In the genomic region with DNA sequence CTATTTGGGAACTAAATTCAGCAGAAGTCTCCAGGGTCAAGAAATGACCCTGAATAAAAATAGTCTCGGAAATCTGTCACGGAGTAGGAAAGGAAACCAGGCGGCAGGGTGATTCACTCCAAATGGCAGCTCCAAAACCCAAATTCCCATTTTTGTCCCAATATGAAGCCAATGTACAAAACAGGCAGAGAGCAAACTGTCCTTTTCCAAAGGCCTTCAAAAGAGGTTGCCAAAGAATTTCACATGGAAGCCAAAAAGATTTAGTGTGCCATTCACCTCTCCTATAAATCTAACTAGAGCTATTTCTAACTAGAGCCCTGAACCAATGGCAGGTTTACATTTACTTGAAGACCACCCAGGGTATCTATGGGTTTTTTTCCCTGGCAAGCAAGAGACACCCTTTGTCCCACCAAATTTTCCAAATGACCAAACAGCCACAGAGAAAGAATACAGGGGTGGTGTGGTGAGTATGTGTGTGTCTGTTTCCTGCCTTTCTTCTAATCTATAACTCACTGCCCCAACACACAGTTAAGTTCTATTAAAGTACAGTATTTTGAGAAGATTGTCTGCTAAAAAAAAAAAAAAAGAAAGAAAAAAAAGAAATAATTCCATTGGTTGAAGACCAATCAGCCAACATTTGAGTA, we compare ENCODE assay signal across 15 cellular contexts. TPM values are rescaled to one million over a fixed set of nuclear protein-coding genes. Genes with fewer than 3 reads are reported as not detected.
DNase-seq lines count a peak whose midpoint lies in the region; ATAC-seq and TF ChIP-seq lines count a peak whose summit lies in the region.
"Had no signal": no experiment of that assay in that cellular context is flagged by ENCODE, and none has a peak within 500 bp of the region (broad histone marks: within the 10 kb centered on the region; RNA-seq: fewer than 3 reads in every experiment).

No MANE protein-coding gene starts in this region.

- no peaks in the 10 kb centered on the region for H3K9me3 Mint-ChIP-seq in endodermal cell
- H3K9me3 Mint-ChIP-seq: activated CD4-positive, alpha-beta T cell treated with anti-CD3 and anti-CD28 coated beads, Interleukin-2, amount 10 ng/mL, durations not matched to agents 24 days and 14 days; naive thymus-derived CD8-positive, alpha-beta T cell had no signal

- H3K4me1 Mint-ChIP-seq in endodermal cell, result peaks cover 18% of the 10 kb centered on the region
- H3K4me1 Mint-ChIP-seq: activated CD4-positive, alpha-beta T cell treated with anti-CD3 and anti-CD28 coated beads, Interleukin-2, amount 10 ng/mL, durations not matched to agents 24 days and 14 days; naive thymus-derived CD8-positive, alpha-beta T cell had no signal

- H3K9me3 ChIP-seq in esophagus (ENCODE audit: control insufficient read depth in 2 of 2, insufficient read depth in 1 of 2, low read depth in 1 of 2, low read length in 1 of 2) (no peaks in the 10 kb centered on the region), lower lobe of right lung (no peaks in the 10 kb centered on the region), stomach smooth muscle (ENCODE audit: control insufficient read depth in 2 of 2, low read length in 2 of 2) (no peaks in the 10 kb centered on the region), endodermal cell (ENCODE audit: control insufficient read depth, low read length) (no peaks in the 10 kb centered on the region)
- H3K9me3 ChIP-seq: breast epithelium had no signal

- no peak overlapping the region for H3K4me3 Mint-ChIP-seq in endodermal cell
- H3K4me3 Mint-ChIP-seq: activated CD4-positive, alpha-beta T cell treated with anti-CD3 and anti-CD28 coated beads, Interleukin-2, amount 10 ng/mL, durations not matched to agents 24 days and 14 days; naive thymus-derived CD8-positive, alpha-beta T cell had no signal

- no peak for ATAC-seq in lower lobe of right lung
- ATAC-seq: HCT116; naive thymus-derived CD8-positive, alpha-beta T cell; Panc1 had no signal

- DNase-seq in GM04503 (ENCODE audit: low read depth) (peak; percentile 57), lower lobe of right lung (no peak), HPDE6-E6E7 (ENCODE audit: extremely low spot score) (no peak), endodermal cell (no peak)
- DNase-seq in activated T-cell treated with anti-CD3 and anti-CD28 coated beads, Interleukin-2, amount 50 U/mL, for 1 hour, result no peak
- no peak for DNase-seq in activated naive CD4-positive, alpha-beta T cell treated with Interleukin-2 at 50 U/mL for 16 hours
- DNase-seq: activated CD4-positive, alpha-beta T cell treated with anti-CD3 and anti-CD28 coated beads, Interleukin-2, amount 10 ng/mL, durations not matched to agents 24 days and 14 days; activated effector memory CD4-positive, alpha-beta T cell treated with Interleukin-2 at 50 U/mL for 16 hours; naive thymus-derived CD8-positive, alpha-beta T cell; T-helper 2 cell had no signal

- no peaks in the 10 kb centered on the region for H3K27me3 ChIP-seq in esophagus (ENCODE audit: control insufficient read depth in 1 of 2, insufficient read depth in 2 of 2, low read length in 2 of 2)
- H3K27me3 ChIP-seq in lower lobe of right lung (ENCODE audit: low read depth), result no peaks in the 10 kb centered on the region
- no peaks in the 10 kb centered on the region for H3K27me3 ChIP-seq in stomach smooth muscle (ENCODE audit: control insufficient read depth in 1 of 2, insufficient read depth in 2 of 2, low read length in 2 of 2)
- H3K27me3 ChIP-seq in endodermal cell (ENCODE audit: control insufficient read depth, insufficient read depth, low read length, poor library complexity, severe bottlenecking), result no peaks in the 10 kb centered on the region
- H3K27me3 ChIP-seq: breast epithelium had no signal

- intact Hi-C loops in lower lobe of right lung (cut with DNase I), result loop anchor here (10.0 kb wide), 1 partner anchor 85 kb away; no protein-coding TSS in a partner anchor

- no peak overlapping the region for H3K27ac Mint-ChIP-seq in endodermal cell
- H3K27ac Mint-ChIP-seq: activated CD4-positive, alpha-beta T cell treated with anti-CD3 and anti-CD28 coated beads, Interleukin-2, amount 10 ng/mL, durations not matched to agents 24 days and 14 days; naive thymus-derived CD8-positive, alpha-beta T cell had no signal

- H3K4me1 ChIP-seq in esophagus (ENCODE audit: control insufficient read depth in 2 of 2, insufficient read depth in 2 of 2, low read length in 1 of 2) (peaks cover 0 to 4% of the 10 kb centered on the region in 2 donors), lower lobe of right lung (peaks cover 41% of the 10 kb centered on the region), stomach smooth muscle (ENCODE audit: control insufficient read depth, insufficient read depth, low read length) (peaks cover 9% of the 10 kb centered on the region), endodermal cell (ENCODE audit: control insufficient read depth, insufficient read depth, low read length) (peaks cover 4% of the 10 kb centered on the region)

- H3K36me3 ChIP-seq in esophagus (ENCODE audit: control insufficient read depth in 2 of 2, insufficient read depth in 2 of 2, low read length in 1 of 2) (no peaks in the 10 kb centered on the region), lower lobe of right lung (no peaks in the 10 kb centered on the region), stomach smooth muscle (ENCODE audit: control insufficient read depth in 2 of 2, insufficient read depth in 2 of 2, low read length in 2 of 2) (no peaks in the 10 kb centered on the region), endodermal cell (ENCODE audit: control insufficient read depth, insufficient read depth, low read length) (no peaks in the 10 kb centered on the region)
- H3K36me3 ChIP-seq: breast epithelium had no signal

- TF ChIP-seq CTCF in lower lobe of right lung (IDR thresholded peaks at IDR 0.05), result no peak
- TF ChIP-seq CTCF in endodermal cell (conservative IDR thresholded peaks at IDR 0.05), result no peak

- H3K36me3 Mint-ChIP-seq in endodermal cell (ENCODE audit: low read depth), result peaks cover 2% of the 10 kb centered on the region
- H3K36me3 Mint-ChIP-seq: naive thymus-derived CD8-positive, alpha-beta T cell had no signal

- peak overlapping the region; percentile 18 to 26 for H3K27ac ChIP-seq in esophagus (ENCODE audit: low read depth in 2 of 2, low read length in 1 of 2)
- H3K27ac ChIP-seq in lower lobe of right lung, result peak overlapping the region; percentile 36
- peak overlapping the region; percentile 41 for H3K27ac ChIP-seq in stomach smooth muscle (ENCODE audit: low read length)
- H3K27ac ChIP-seq in endodermal cell (ENCODE audit: low read depth, low read length), result no peak overlapping the region

- WGBS in esophagus, 2 donors, result 50 to 55% methylated on average over 3 of the region's 3 CpGs
- WGBS in endodermal cell (ENCODE audit: insufficient coverage in 1 of 2, insufficient read length in 1 of 2), 2 experiments, result 93 to 94% methylated on average over 3 of the region's 3 CpGs

- H3K27me3 Mint-ChIP-seq in endodermal cell (ENCODE audit: insufficient read depth), result no peaks in the 10 kb centered on the region

- H3K4me3 ChIP-seq in esophagus (ENCODE audit: low read depth in 1 of 2, low read length in 2 of 2), result no peak overlapping the region
- H3K4me3 ChIP-seq in lower lobe of right lung, result no peak overlapping the region
- H3K4me3 ChIP-seq in stomach smooth muscle (ENCODE audit: low read length in 2 of 2), result no peak overlapping the region
- H3K4me3 ChIP-seq in endodermal cell (ENCODE audit: low read length), result no peak overlapping the region
- H3K4me3 ChIP-seq: breast epithelium had no signal

- H3K9ac ChIP-seq in stomach smooth muscle (ENCODE audit: low read length in 2 of 2) (no peak overlapping the region), endodermal cell (ENCODE audit: extremely low read depth, low read length, poor library complexity, severe bottlenecking) (no peak overlapping the region)

RNA-seq across cellular contexts. Expression of a gene that starts 6.8 kb away (rescaled TPM):
- 10 to 100 TPM; 31.8 to 43.2 TPM for polyA plus RNA-seq in esophagus
- 58.0 TPM for total RNA-seq in lower lobe of right lung
- 10 to 100 TPM; 42.9 to 43.7 TPM for total RNA-seq in endodermal cell
- polyA plus RNA-seq in endodermal cell (2013, experiment 1 of 2), result 10.5 TPM
- 11.1 TPM for polyA plus RNA-seq in endodermal cell (2013, experiment 2 of 2)

RNA-seq across cellular contexts. Expression of a gene that starts 57.8 kb away (rescaled TPM):
- 10 to 100 TPM in 1 of 2 donors, 1 to 10 TPM in 1; 6.0 to 18.2 TPM for polyA plus RNA-seq in esophagus
- total RNA-seq in lower lobe of right lung (47.9 TPM), endodermal cell (100 to 1,000 TPM; 134 to 137 TPM)
- 124 TPM for polyA plus RNA-seq in endodermal cell (2013, experiment 1 of 2)
- 116 TPM for polyA plus RNA-seq in endodermal cell (2013, experiment 2 of 2)
- total RNA-seq: naive thymus-derived CD8-positive, alpha-beta T cell had no signal
- polyA plus RNA-seq: naive thymus-derived CD8-positive, alpha-beta T cell had no signal
